9 cellular contexts compared by ENCODE assay signal in genomic region chr7:116820149-116820548, GRCh38.
"Had no signal": no experiment of that assay in that cellular context is flagged by ENCODE, and none has a peak within 500 bp of the region (broad histone marks: within the 10 kb centered on the region; RNA-seq: fewer than 3 reads in every experiment).

No MANE protein-coding gene starts in this region.

- DNase-seq: GM23248, GOT3, H7, IMR-90, KG1 had no signal

- ATAC-seq: HCT116, K562 had no signal

- FAIRE-seq: HTR-8/SVneo, K562 had no signal

- H3K27ac ChIP-seq: GM23248 had no signal

- H3K4me1 ChIP-seq: HAP-1 had no signal

- H3K9me3 ChIP-seq: HAP-1 had no signal

- H3K36me3 ChIP-seq: HAP-1 had no signal

- H3K4me3 ChIP-seq: GM23248, HAP-1, K562 had no signal
